Comparison of ENCODE assay signal across 13 cellular contexts in genomic region chr5:127813633-127814171, GRCh38.
A peak's percentile ranks its signal among the peaks of the same experiment; 100 is the strongest.
DNase-seq lines count a peak whose midpoint lies in the region; ATAC-seq and TF ChIP-seq lines count a peak whose summit lies in the region.
"Had no signal": no experiment of that assay in that cellular context is flagged by ENCODE, and none has a peak within 500 bp of the region (broad histone marks: within the 10 kb centered on the region; RNA-seq: fewer than 3 reads in every experiment).

No MANE protein-coding gene starts in this region.

- 43 to 70% methylated on average over 1 of the region's 1 CpG for WGBS in body of pancreas, 2 donors

- CTCF ChIA-PET in Caco-2 (lab: Charles Lee) = interaction anchor here (0.5 kb wide), 1 partner anchor 640 kb away, joined by 3 read pairs; no protein-coding TSS in a partner anchor

- H3K27ac Mint-ChIP-seq in Caco-2 (ENCODE audit: unreplicated experiment) (peak overlapping the region; percentile 66), nephron (peak overlapping the region; percentile 28 to 87 (median 35))
- H3K27ac Mint-ChIP-seq: activated naive CD8-positive, alpha-beta T cell treated with anti-CD3 and anti-CD28 coated beads, Interleukin-2, amount 50 U/mL, for 24 hours had no signal

- peak; percentile 33 to 60 for DNase-seq in Caco-2
- peak; percentile 87 for DNase-seq in M059J (ENCODE audit: low read depth)
- peak; percentile 77 for DNase-seq in dermis blood vessel endothelial cell
- no peak for DNase-seq in SHP77 treated with DMSO at 0.1 percent for 48 hours (lab: John Stamatoyannopoulos, UW)
- no peak for DNase-seq in body of pancreas
- DNase-seq: activated CD4-positive, alpha-beta T cell treated with anti-CD3 and anti-CD28 coated beads, Interleukin-2, amount 50 U/mL, for 4 hours; activated naive CD8-positive, alpha-beta T cell treated with anti-CD3 and anti-CD28 coated beads, Interleukin-2, amount 50 U/mL, for 24 hours; NCI-H2171 had no signal

- H3K4me3 Mint-ChIP-seq in Caco-2 (ENCODE audit: unreplicated experiment) (peak overlapping the region; percentile 16), nephron (no peak overlapping the region)
- H3K4me3 Mint-ChIP-seq: activated naive CD8-positive, alpha-beta T cell treated with anti-CD3 and anti-CD28 coated beads, Interleukin-2, amount 50 U/mL, for 24 hours had no signal

- H3K4me1 ChIP-seq in Caco-2 (peaks cover 37% of the 10 kb centered on the region), body of pancreas (no peaks in the 10 kb centered on the region)
- H3K4me1 ChIP-seq: parathyroid adenoma had no signal

- no peaks in the 10 kb centered on the region for H3K27me3 Mint-ChIP-seq in Caco-2 (ENCODE audit: insufficient read depth, unreplicated experiment)
- no peaks in the 10 kb centered on the region for H3K27me3 Mint-ChIP-seq in nephron (ENCODE audit: low read depth)

- H3K9me3 Mint-ChIP-seq in Caco-2 (ENCODE audit: unreplicated experiment) (no peaks in the 10 kb centered on the region), nephron (peaks cover 5% of the 10 kb centered on the region)
- H3K9me3 Mint-ChIP-seq: activated naive CD8-positive, alpha-beta T cell treated with anti-CD3 and anti-CD28 coated beads, Interleukin-2, amount 50 U/mL, for 24 hours had no signal

- H3K4me3 ChIP-seq in Caco-2 (ENCODE audit: low read depth, low read length) = no peak overlapping the region
- no peak overlapping the region for H3K4me3 ChIP-seq in body of pancreas
- H3K4me3 ChIP-seq: SK-N-MC had no signal

- no TSS peak for BruUV-seq in Caco-2 (replicated peaks; lab: Mats Ljungman, UMichigan)

- TF ChIP-seq CTCF in Caco-2 (IDR thresholded peaks at IDR 0.05; ENCODE audit: insufficient read depth in 1 of 2, low read depth in 1 of 2, low read length in 1 of 2, severe bottlenecking in 1 of 2, unreplicated experiment in 1 of 2) (no peak), nephron (IDR thresholded peaks at IDR 0.05; ENCODE audit: unreplicated experiment in 3 of 3) (no peak), body of pancreas (IDR thresholded peaks at IDR 0.05) (no peak)

- H3K27ac ChIP-seq in body of pancreas = no peak overlapping the region
- H3K27ac ChIP-seq: parathyroid adenoma, SK-N-MC had no signal

- intact Hi-C loops in Caco-2 (cut with micrococcal nuclease; ENCODE audit: unreplicated experiment) (loop anchor here (2.0 kb wide), 2 partner anchors 29 to 55 kb away; no protein-coding TSS in a partner anchor), body of pancreas (cut with DNase I) (no loop called here)

- TF ChIP-seq POLR2A in body of pancreas (IDR thresholded peaks at IDR 0.05) = no peak

- POLR2A ChIA-PET in Caco-2 (lab: Charles Lee) = no interaction called here

- no peaks in the 10 kb centered on the region for H3K36me3 Mint-ChIP-seq in Caco-2 (ENCODE audit: insufficient read depth, unreplicated experiment)
- H3K36me3 Mint-ChIP-seq in nephron (ENCODE audit: low read depth) = no peaks in the 10 kb centered on the region

- peaks cover 41% of the 10 kb centered on the region for H3K4me1 Mint-ChIP-seq in Caco-2 (ENCODE audit: low read depth, unreplicated experiment)
- peaks cover 20% of the 10 kb centered on the region for H3K4me1 Mint-ChIP-seq in nephron
- H3K4me1 Mint-ChIP-seq: activated naive CD8-positive, alpha-beta T cell treated with anti-CD3 and anti-CD28 coated beads, Interleukin-2, amount 50 U/mL, for 24 hours had no signal

- H3K36me3 ChIP-seq in Caco-2 (ENCODE audit: control insufficient read depth, insufficient read depth, low read length) = no peaks in the 10 kb centered on the region
- no peaks in the 10 kb centered on the region for H3K36me3 ChIP-seq in body of pancreas (replicated peaks in 1 of 2; ENCODE audit: insufficient read depth in 1 of 2, low read depth in 2 of 2)

- H3K27me3 ChIP-seq in Caco-2 (replicated peaks; ENCODE audit: control insufficient read depth, insufficient read depth, low read length) (no peaks in the 10 kb centered on the region), body of pancreas (no peaks in the 10 kb centered on the region)

- H3K9me3 ChIP-seq in Caco-2 (0 out of 2 replicates have a peak, but pooled peaks cover 3% of the 10 kb centered on the region), body of pancreas (no peaks in the 10 kb centered on the region)

- no peak for ATAC-seq in HG03025 (IDR thresholded peaks at IDR 0.05; ENCODE audit: low FRiP score, unreplicated experiment)
- no peak for ATAC-seq in GM21447 (IDR thresholded peaks at IDR 0.05; ENCODE audit: unreplicated experiment)
- no peak for ATAC-seq in body of pancreas
- ATAC-seq: activated naive CD8-positive, alpha-beta T cell treated with anti-CD3 and anti-CD28 coated beads, Interleukin-2, amount 50 U/mL, for 24 hours had no signal

Comparison
In these comparisons a context has a peak if more than half of its experiments do, and no peak if none do; other contexts are left out.
1. DNase-seq: peak in Caco-2 (2 of 2), M059J (single experiment) and dermis blood vessel endothelial cell (single experiment); none in SHP77 treated with DMSO at 0.1 percent for 48 hours (single experiment) and body of pancreas (0 of 4).